Comparison of ENCODE assay signal across 7 cellular contexts in the genomic region with DNA sequence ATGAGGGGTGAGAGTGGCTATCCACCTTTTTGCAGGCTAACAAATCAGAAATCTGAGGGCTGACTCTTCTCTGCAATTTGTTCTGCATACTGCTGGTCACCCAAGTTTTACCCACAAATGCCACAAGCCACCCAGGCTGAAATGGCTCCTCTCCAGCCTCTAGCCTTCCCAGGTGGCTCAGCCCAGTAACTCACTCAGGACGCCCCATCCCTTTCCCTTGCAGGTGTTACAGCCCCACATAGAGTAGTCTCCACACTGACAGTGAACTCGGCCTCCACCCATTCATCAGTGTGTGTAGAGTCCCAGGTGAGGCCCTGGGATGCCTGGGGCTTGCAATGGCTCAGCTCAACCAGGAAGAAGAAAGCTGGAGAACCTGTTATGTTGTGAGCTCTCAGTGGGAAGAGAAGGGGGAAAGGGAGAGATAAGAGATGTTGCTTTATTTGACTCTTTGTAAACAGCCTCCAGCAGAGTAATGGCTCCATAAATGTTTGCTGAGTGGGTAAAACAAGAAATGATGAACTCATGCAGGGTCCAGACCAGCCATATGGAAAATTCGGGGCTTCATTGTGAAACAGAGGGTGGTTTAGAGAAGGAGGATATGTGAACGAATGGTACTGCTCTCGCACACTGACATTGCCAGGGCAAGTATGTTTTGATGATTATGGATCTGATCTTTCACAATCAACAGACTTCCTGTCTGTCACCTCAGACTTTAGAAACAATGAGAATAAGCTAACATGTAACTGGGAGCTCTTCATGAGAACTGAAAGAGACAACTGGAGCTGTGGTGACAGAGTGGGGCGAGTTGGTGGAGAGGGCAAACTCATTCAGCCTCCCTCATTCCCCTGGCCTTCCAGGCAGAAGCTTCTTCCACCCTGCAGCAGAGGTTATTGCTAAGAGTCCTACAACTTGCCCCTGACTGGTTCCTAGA.
DNase-seq lines count a peak whose midpoint lies in the region; ATAC-seq and TF ChIP-seq lines count a peak whose summit lies in the region.

No MANE protein-coding gene starts in this region.

- no peak overlapping the region for H3K4me3 ChIP-seq in neutrophil (ENCODE audit: low read depth in 1 of 2, low read length in 1 of 2)

- H3K9me3 ChIP-seq in neutrophil: no peaks in the 10 kb centered on the region

- peaks cover 10 to 21% of the 10 kb centered on the region in 2 experiments for H3K4me1 ChIP-seq in neutrophil (ENCODE audit: control insufficient read depth in 1 of 2, insufficient read depth in 1 of 2, low read depth in 1 of 2, low read length in 1 of 2)

- ATAC-seq in GM19043 (IDR thresholded peaks at IDR 0.05; ENCODE audit: low read depth, unreplicated experiment) (peak; percentile 69), HG02852 (IDR thresholded peaks at IDR 0.05; ENCODE audit: unreplicated experiment) (peak; percentile 74)

- H3K36me3 ChIP-seq in neutrophil: no peaks in the 10 kb centered on the region

- DNase-seq in NOMO-1 treated with dmso at 0.1 percent for 144 hours (lab: John Stamatoyannopoulos, UW; ENCODE audit: unreplicated experiment) (peak; percentile 59), NCI-H446 treated with DMSO at 0.1 percent for 48 hours (lab: John Stamatoyannopoulos, UW) (no peak), cerebellum (ENCODE audit: low spot score) (no peak), iPS-NIHi7 (ENCODE audit: extremely low spot score) (no peak)

- no peak for TF ChIP-seq CTCF in neutrophil (IDR thresholded peaks at IDR 0.05)

- H3K27ac ChIP-seq in neutrophil: peak overlapping the region; percentile 69

- H3K27me3 ChIP-seq in neutrophil: no peaks in the 10 kb centered on the region
